In the genomic region with DNA sequence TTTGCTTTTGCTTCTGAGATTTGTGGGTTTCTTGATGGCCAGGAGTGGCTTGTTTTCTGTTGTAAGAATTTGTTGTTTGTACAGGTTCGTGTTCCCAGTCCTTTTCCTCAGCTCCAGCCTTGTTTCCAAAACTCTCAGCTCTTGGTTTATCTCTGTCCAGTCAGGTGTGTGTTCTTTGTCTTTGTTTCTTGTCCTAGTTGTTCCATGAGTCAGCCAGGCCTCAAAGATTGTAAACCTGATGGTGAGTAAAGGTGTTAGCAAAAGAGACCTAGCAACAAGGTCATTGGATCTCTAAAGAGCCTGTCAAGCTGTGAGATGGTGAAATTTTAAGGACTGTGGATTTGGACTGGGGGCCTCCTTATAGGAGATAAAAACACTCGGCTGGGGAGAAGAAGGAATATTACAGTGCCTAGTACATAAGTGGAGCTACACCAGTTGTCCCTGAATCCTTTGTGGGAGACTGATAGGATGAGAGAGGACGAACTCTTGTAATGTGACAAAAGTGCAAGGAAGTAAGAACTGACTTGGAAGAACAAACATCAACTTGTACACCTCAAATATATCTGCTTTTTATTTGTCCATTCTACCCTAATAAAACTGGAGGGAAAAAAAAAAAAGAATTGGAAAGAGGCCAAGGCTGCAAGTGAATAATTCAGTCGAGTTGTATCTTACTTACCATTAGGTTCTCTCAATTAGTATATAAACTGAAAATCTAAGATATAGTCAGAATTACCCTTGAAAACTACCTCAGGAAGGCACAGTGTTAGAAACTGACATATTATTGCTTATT, we compare ENCODE assay signal across 14 cellular contexts. TPM values are rescaled to one million over a fixed set of nuclear protein-coding genes. Genes with fewer than 3 reads are reported as not detected.
DNase-seq lines count a peak whose midpoint lies in the region; ATAC-seq and TF ChIP-seq lines count a peak whose summit lies in the region.
"Had no signal": no experiment of that assay in that cellular context is flagged by ENCODE, and none has a peak within 500 bp of the region (broad histone marks: within the 10 kb centered on the region; RNA-seq: fewer than 3 reads in every experiment).

No MANE protein-coding gene starts in this region.

- H3K36me3 ChIP-seq in transverse colon: peaks cover 0 to 9% (median 0%) of the 10 kb centered on the region in 4 donors
- H3K36me3 ChIP-seq: ovary, thoracic aorta had no signal

- no peaks in the 10 kb centered on the region for H3K27me3 ChIP-seq in transverse colon
- H3K27me3 ChIP-seq: ovary had no signal

- TF ChIP-seq EP300 in transverse colon (IDR thresholded peaks at IDR 0.05; ENCODE audit: low read depth): no peak

- no peaks in the 10 kb centered on the region for H3K27me3 Mint-ChIP-seq in activated naive CD4-positive, alpha-beta T cell treated with anti-CD3 and anti-CD28 coated beads for 36 hours (ENCODE audit: low read depth)
- H3K27me3 Mint-ChIP-seq in activated T-helper 1 cell treated with anti-CD3 and anti-CD28 coated beads, Interleukin-12 subunit alpha, Interleukin-12 subunit beta, Interleukin-2, Interleukin-4 antibody, amounts not matched to agents 30 ng/mL and 10 ng/mL and 1 ng/mL, durations not matched to agents 14 hours and 24 hours and 36 hours (ENCODE audit: insufficient read depth): no peaks in the 10 kb centered on the region

- H3K9me3 Mint-ChIP-seq in activated naive CD4-positive, alpha-beta T cell treated with anti-CD3 and anti-CD28 coated beads for 36 hours: no peaks in the 10 kb centered on the region
- no peaks in the 10 kb centered on the region for H3K9me3 Mint-ChIP-seq in activated T-helper 1 cell treated with anti-CD3 and anti-CD28 coated beads, Interleukin-12 subunit alpha, Interleukin-12 subunit beta, Interleukin-2, Interleukin-4 antibody, amounts not matched to agents 30 ng/mL and 10 ng/mL and 1 ng/mL, durations not matched to agents 14 hours and 24 hours and 36 hours

- H3K9me3 ChIP-seq in transverse colon: no peaks in the 10 kb centered on the region
- H3K9me3 ChIP-seq: ovary, thoracic aorta had no signal

- peaks cover 1% of the 10 kb centered on the region for H3K36me3 Mint-ChIP-seq in activated naive CD4-positive, alpha-beta T cell treated with anti-CD3 and anti-CD28 coated beads for 36 hours (ENCODE audit: low read depth)
- H3K36me3 Mint-ChIP-seq in activated T-helper 1 cell treated with anti-CD3 and anti-CD28 coated beads, Interleukin-12 subunit alpha, Interleukin-12 subunit beta, Interleukin-2, Interleukin-4 antibody, amounts not matched to agents 30 ng/mL and 10 ng/mL and 1 ng/mL, durations not matched to agents 14 hours and 24 hours and 36 hours (ENCODE audit: low read depth): peaks cover 13% of the 10 kb centered on the region

- 37 to 45% methylated on average over 3 to 4 of the region's 4 CpGs for WGBS in transverse colon (ENCODE audit: low coverage in 1 of 2), 2 donors

- CTCF ChIA-PET in activated naive CD4-positive, alpha-beta T cell treated with anti-CD3 and anti-CD28 coated beads for 36 hours (lab: Charles Lee): interaction anchor here (0.8 to 14.6 kb wide), 8 partner anchors 9 to 289 kb away, joined by 3 to 353 read pairs (median 102); a partner anchor contains a TSS

- intact Hi-C loops in activated naive CD4-positive, alpha-beta T cell treated with anti-CD3 and anti-CD28 coated beads for 36 hours (cut with micrococcal nuclease): loop anchor here (1.0 to 10.0 kb wide), 10 partner anchors 20 to 867 kb away; a partner anchor contains a TSS
- intact Hi-C loops in activated T-helper 1 cell treated with anti-CD3 and anti-CD28 coated beads, Interleukin-12 subunit alpha, Interleukin-12 subunit beta, Interleukin-2, Interleukin-4 antibody, amounts not matched to agents 30 ng/mL and 10 ng/mL and 1 ng/mL, durations not matched to agents 14 hours and 24 hours and 36 hours (cut with micrococcal nuclease): loop anchor here (1.0 to 5.0 kb wide), 13 partner anchors 36 to 890 kb away; a partner anchor contains a TSS
- intact Hi-C loops in left colon (cut with DNase I, micrococcal nuclease): loop anchor here (5.0 to 10.0 kb wide), 3 partner anchors 37 to 290 kb away; a partner anchor contains a TSS
- intact Hi-C loops in transverse colon (cut with DNase I; ENCODE audit: low total_unique reads): loop anchor here (10.0 kb wide), 2 partner anchors 240 to 890 kb away; no protein-coding TSS in a partner anchor

- peaks cover 83% of the 10 kb centered on the region for H3K4me1 Mint-ChIP-seq in activated naive CD4-positive, alpha-beta T cell treated with anti-CD3 and anti-CD28 coated beads for 36 hours (ENCODE audit: low read depth)
- peaks cover 65% of the 10 kb centered on the region for H3K4me1 Mint-ChIP-seq in activated T-helper 1 cell treated with anti-CD3 and anti-CD28 coated beads, Interleukin-12 subunit alpha, Interleukin-12 subunit beta, Interleukin-2, Interleukin-4 antibody, amounts not matched to agents 30 ng/mL and 10 ng/mL and 1 ng/mL, durations not matched to agents 14 hours and 24 hours and 36 hours (ENCODE audit: low read depth)

- H3K4me3 ChIP-seq in transverse colon: no peak overlapping the region
- H3K4me3 ChIP-seq: ovary had no signal

- H3K27ac Mint-ChIP-seq in activated naive CD4-positive, alpha-beta T cell treated with anti-CD3 and anti-CD28 coated beads for 36 hours: peak overlapping the region; percentile 56
- peak overlapping the region; percentile 62 for H3K27ac Mint-ChIP-seq in activated T-helper 1 cell treated with anti-CD3 and anti-CD28 coated beads, Interleukin-12 subunit alpha, Interleukin-12 subunit beta, Interleukin-2, Interleukin-4 antibody, amounts not matched to agents 30 ng/mL and 10 ng/mL and 1 ng/mL, durations not matched to agents 14 hours and 24 hours and 36 hours

- no peak overlapping the region for H3K4me3 Mint-ChIP-seq in activated naive CD4-positive, alpha-beta T cell treated with anti-CD3 and anti-CD28 coated beads for 36 hours
- H3K4me3 Mint-ChIP-seq in activated T-helper 1 cell treated with anti-CD3 and anti-CD28 coated beads, Interleukin-12 subunit alpha, Interleukin-12 subunit beta, Interleukin-2, Interleukin-4 antibody, amounts not matched to agents 30 ng/mL and 10 ng/mL and 1 ng/mL, durations not matched to agents 14 hours and 24 hours and 36 hours: no peak overlapping the region

- in situ Hi-C loops in transverse colon (cut with MboI; ENCODE audit: low pct_ligation_motif_present in 1 of 4, low pct_unique_long_range_greater_than_20kb in 1 of 4, low sequenced_read_pairs in 3 of 4): loop anchor here (5.0 to 10.0 kb wide), 2 partner anchors 290 to 292 kb away; no protein-coding TSS in a partner anchor

- TF ChIP-seq CTCF in transverse colon (IDR thresholded peaks at IDR 0.05): no peak

- no peak for DNase-seq in activated naive CD4-positive, alpha-beta T cell treated with anti-CD3 and anti-CD28 coated beads for 36 hours
- DNase-seq in activated naive CD4-positive, alpha-beta T cell treated with Interleukin-2 at 50 U/mL for 16 hours: no peak
- no peak for DNase-seq in activated T-helper 1 cell treated with anti-CD3 and anti-CD28 coated beads, Interleukin-12 subunit alpha, Interleukin-12 subunit beta, Interleukin-2, Interleukin-4 antibody, amounts not matched to agents 30 ng/mL and 10 ng/mL and 1 ng/mL, durations not matched to agents 14 hours and 24 hours and 36 hours (ENCODE audit: low spot score)
- DNase-seq in left colon: no peak
- no peak for DNase-seq in transverse colon
- DNase-seq: activated gamma-delta T cell; NCI-H2029; OCI-M1; stimulated activated CD4-positive, alpha-beta T cell treated with anti-CD3 and anti-CD28 coated beads, Interleukin-4, amount 100 ng/mL, for 4 hours had no signal

- peaks cover 35 to 65% (median 56%) of the 10 kb centered on the region in 4 donors for H3K4me1 ChIP-seq in transverse colon

- no peak for TF ChIP-seq POLR2A in transverse colon (IDR thresholded peaks at IDR 0.05)

- peak overlapping the region; percentile 81 to 90 (median 85) for H3K27ac ChIP-seq in transverse colon
- H3K27ac ChIP-seq: ovary, thoracic aorta had no signal

- peak; percentile 45 for ATAC-seq in left colon
- no peak for ATAC-seq in GM18867 (IDR thresholded peaks at IDR 0.05; ENCODE audit: unreplicated experiment)
- no peak for ATAC-seq in HG03097 (IDR thresholded peaks at IDR 0.05; ENCODE audit: low FRiP score, unreplicated experiment)
- ATAC-seq in HG03135 (IDR thresholded peaks at IDR 0.05; ENCODE audit: unreplicated experiment): no peak

RNA-seq across cellular contexts. Expression of a gene that starts 37.1 kb away (rescaled TPM):
- 10 to 100 TPM; 16.5 to 16.8 TPM for total RNA-seq in activated naive CD4-positive, alpha-beta T cell treated with anti-CD3 and anti-CD28 coated beads for 36 hours
- 1.9 TPM in 2 replicates for total RNA-seq in activated T-helper 1 cell treated with anti-CD3 and anti-CD28 coated beads, Interleukin-12 subunit alpha, Interleukin-12 subunit beta, Interleukin-2, Interleukin-4 antibody, amounts not matched to agents 30 ng/mL and 10 ng/mL and 1 ng/mL, durations not matched to agents 14 hours and 24 hours and 36 hours
- total RNA-seq in left colon (100 to 1,000 TPM; 159 to 218 TPM), transverse colon (100 to 1,000 TPM in 3 of 4 donors, 10 to 100 TPM in 1; 80.4 to 267 (median 207) TPM)

Comparison
In these comparisons a context has a peak if more than half of its experiments do, and no peak if none do; other contexts are left out.
1. RNA of a gene that starts 37.1 kb away (total RNA-seq): 80.4 to 267 TPM in transverse colon and 159 to 218 TPM in left colon; 16.5 to 16.8 TPM in activated naive CD4-positive, alpha-beta T cell treated with anti-CD3 and anti-CD28 coated beads for 36 hours and 1.9 TPM in activated T-helper 1 cell treated with anti-CD3 and anti-CD28 coated beads, Interleukin-12 subunit alpha, Interleukin-12 subunit beta, Interleukin-2, Interleukin-4 antibody, amounts not matched to agents 30 ng/mL and 10 ng/mL and 1 ng/mL, durations not matched to agents 14 hours and 24 hours and 36 hours; every median in the first group is over 4 times any median in the second.